8 cellular contexts compared by ENCODE assay signal in genomic region chr7:7099584-7100014, GRCh38.
DNase-seq lines count a peak whose midpoint lies in the region; ATAC-seq and TF ChIP-seq lines count a peak whose summit lies in the region.

No MANE protein-coding gene starts in this region.

- DNase-seq in AG20443 (ENCODE audit: low spot score): peak; percentile 81
- DNase-seq in astrocyte of the hippocampus (ENCODE audit: low read depth, low spot score): peak; percentile 98
- DNase-seq in iPS DF 4.7 (ENCODE audit: extremely low read depth, low spot score): peak; percentile 95
- no peak for DNase-seq in activated naive CD8-positive, alpha-beta T cell treated with anti-CD3 and anti-CD28 coated beads for 36 hours
- no peak for DNase-seq in esophagus muscularis mucosa (ENCODE audit: extremely low spot score)

- no peak; the same call in 1 of the 2 replicates for TF ChIP-seq RAD21 in Ishikawa (IDR thresholded peaks at IDR 0.05; ENCODE audit: low read depth)

- no peaks in the 10 kb centered on the region for H3K9me3 Mint-ChIP-seq in activated naive CD8-positive, alpha-beta T cell treated with anti-CD3 and anti-CD28 coated beads for 36 hours

- TF ChIP-seq EP300 in Ishikawa (IDR thresholded peaks at IDR 0.05; ENCODE audit: borderline replicate concordance): peak; percentile 59; the same call in 1 of the 2 replicates
- TF ChIP-seq EP300 in esophagus muscularis mucosa (IDR thresholded peaks at IDR 0.05): no peak

- H3K4me1 Mint-ChIP-seq in activated naive CD8-positive, alpha-beta T cell treated with anti-CD3 and anti-CD28 coated beads for 36 hours: peaks cover 6% of the 10 kb centered on the region

- no peaks in the 10 kb centered on the region for H3K36me3 Mint-ChIP-seq in activated naive CD8-positive, alpha-beta T cell treated with anti-CD3 and anti-CD28 coated beads for 36 hours

- no peaks in the 10 kb centered on the region for H3K36me3 ChIP-seq in esophagus muscularis mucosa

- peaks cover 15 to 20% (median 17%) of the 10 kb centered on the region in 4 donors for H3K4me1 ChIP-seq in esophagus muscularis mucosa

- H3K4me3 ChIP-seq in skin epidermis: no peak overlapping the region
- H3K4me3 ChIP-seq in esophagus muscularis mucosa: no peak overlapping the region

- no peak for TF ChIP-seq CTCF in esophagus muscularis mucosa (IDR thresholded peaks at IDR 0.05)

- intact Hi-C loops in esophagus muscularis mucosa (cut with DNase I): loop anchor here (5.0 to 10.0 kb wide), 3 partner anchors 83 to 1115 kb away; partner anchors contain the start of gene C1GALT1

- no peak overlapping the region for H3K4me3 Mint-ChIP-seq in activated naive CD8-positive, alpha-beta T cell treated with anti-CD3 and anti-CD28 coated beads for 36 hours

- ATAC-seq in GM21515 (IDR thresholded peaks at IDR 0.05; ENCODE audit: unreplicated experiment): no peak

- no peaks in the 10 kb centered on the region for H3K27me3 ChIP-seq in esophagus muscularis mucosa

- no peak overlapping the region for H3K27ac Mint-ChIP-seq in activated naive CD8-positive, alpha-beta T cell treated with anti-CD3 and anti-CD28 coated beads for 36 hours

- no peak for TF ChIP-seq POLR2A in esophagus muscularis mucosa (IDR thresholded peaks at IDR 0.05; ENCODE audit: low read depth)

- no peaks in the 10 kb centered on the region for H3K27me3 Mint-ChIP-seq in activated naive CD8-positive, alpha-beta T cell treated with anti-CD3 and anti-CD28 coated beads for 36 hours

- WGBS in esophagus muscularis mucosa: 18% methylated on average over 1 of the region's 1 CpG

- H3K27ac ChIP-seq in skin epidermis: peak overlapping the region in 14 of 21 experiments; percentile 1 to 76 (median 43)
- H3K27ac ChIP-seq in esophagus muscularis mucosa (replicated peaks in 1 of 4): no peak overlapping the region

- H3K9me3 ChIP-seq in esophagus muscularis mucosa: no peaks in the 10 kb centered on the region

TF ChIP-seq in Ishikawa, 13 proteins besides CTCF, POLR2A, EP300 and RAD21:
- no peak for TF ChIP-seq TAF1 (IDR thresholded peaks at IDR 0.05; ENCODE audit: low read depth)
- no peak for TF ChIP-seq USF1 (IDR thresholded peaks at IDR 0.05)
- TF ChIP-seq, protein P1, sequence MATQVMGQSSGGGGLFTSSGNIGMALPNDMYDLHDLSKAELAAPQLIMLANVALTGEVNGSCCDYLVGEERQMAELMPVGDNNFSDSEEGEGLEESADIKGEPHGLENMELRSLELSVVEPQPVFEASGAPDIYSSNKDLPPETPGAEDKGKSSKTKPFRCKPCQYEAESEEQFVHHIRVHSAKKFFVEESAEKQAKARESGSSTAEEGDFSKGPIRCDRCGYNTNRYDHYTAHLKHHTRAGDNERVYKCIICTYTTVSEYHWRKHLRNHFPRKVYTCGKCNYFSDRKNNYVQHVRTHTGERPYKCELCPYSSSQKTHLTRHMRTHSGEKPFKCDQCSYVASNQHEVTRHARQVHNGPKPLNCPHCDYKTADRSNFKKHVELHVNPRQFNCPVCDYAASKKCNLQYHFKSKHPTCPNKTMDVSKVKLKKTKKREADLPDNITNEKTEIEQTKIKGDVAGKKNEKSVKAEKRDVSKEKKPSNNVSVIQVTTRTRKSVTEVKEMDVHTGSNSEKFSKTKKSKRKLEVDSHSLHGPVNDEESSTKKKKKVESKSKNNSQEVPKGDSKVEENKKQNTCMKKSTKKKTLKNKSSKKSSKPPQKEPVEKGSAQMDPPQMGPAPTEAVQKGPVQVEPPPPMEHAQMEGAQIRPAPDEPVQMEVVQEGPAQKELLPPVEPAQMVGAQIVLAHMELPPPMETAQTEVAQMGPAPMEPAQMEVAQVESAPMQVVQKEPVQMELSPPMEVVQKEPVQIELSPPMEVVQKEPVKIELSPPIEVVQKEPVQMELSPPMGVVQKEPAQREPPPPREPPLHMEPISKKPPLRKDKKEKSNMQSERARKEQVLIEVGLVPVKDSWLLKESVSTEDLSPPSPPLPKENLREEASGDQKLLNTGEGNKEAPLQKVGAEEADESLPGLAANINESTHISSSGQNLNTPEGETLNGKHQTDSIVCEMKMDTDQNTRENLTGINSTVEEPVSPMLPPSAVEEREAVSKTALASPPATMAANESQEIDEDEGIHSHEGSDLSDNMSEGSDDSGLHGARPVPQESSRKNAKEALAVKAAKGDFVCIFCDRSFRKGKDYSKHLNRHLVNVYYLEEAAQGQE (IDR thresholded peaks at IDR 0.05; ENCODE audit: low read depth): no peak
- peak; percentile 78 for TF ChIP-seq NFIC (IDR thresholded peaks at IDR 0.05)
- TF ChIP-seq EGR1 (IDR thresholded peaks at IDR 0.05): no peak
- peak; percentile 80 for TF ChIP-seq TCF12 (IDR thresholded peaks at IDR 0.05; ENCODE audit: low read depth)
- TF ChIP-seq FOXM1 (IDR thresholded peaks at IDR 0.05; ENCODE audit: borderline replicate concordance, low read depth): peak; percentile 21; the same call in 1 of the 2 replicates
- TF ChIP-seq MAX (IDR thresholded peaks at IDR 0.05): peak; percentile 56; the same call in 1 of the 2 replicates
- no peak for TF ChIP-seq CEBPB (IDR thresholded peaks at IDR 0.05)
- peak; percentile 98 for TF ChIP-seq TEAD4 (IDR thresholded peaks at IDR 0.05)
- no peak for TF ChIP-seq ZBTB7A (IDR thresholded peaks at IDR 0.05; ENCODE audit: low read depth)
- 0 out of 2 replicates have a peak, but pooled peaks have one; percentile 39 for TF ChIP-seq YY1 (IDR thresholded peaks at IDR 0.05; ENCODE audit: low read depth)
- TF ChIP-seq CREB1 (IDR thresholded peaks at IDR 0.05; ENCODE audit: low read depth): 0 out of 2 replicates have a peak, but pooled peaks have one; percentile 20

Comparison
In these comparisons a context has a peak if more than half of its experiments do, and no peak if none do; other contexts are left out.
1. DNase-seq: peak in AG20443 (single experiment), astrocyte of the hippocampus (single experiment) and iPS DF 4.7 (single experiment); none in activated naive CD8-positive, alpha-beta T cell treated with anti-CD3 and anti-CD28 coated beads for 36 hours (single experiment) and esophagus muscularis mucosa (single experiment).
2. H3K27ac ChIP-seq: peak in skin epidermis (14 of 21); none in esophagus muscularis mucosa (0 of 4).